ENCODE assay signal across 1 cellular context in the genomic region with DNA sequence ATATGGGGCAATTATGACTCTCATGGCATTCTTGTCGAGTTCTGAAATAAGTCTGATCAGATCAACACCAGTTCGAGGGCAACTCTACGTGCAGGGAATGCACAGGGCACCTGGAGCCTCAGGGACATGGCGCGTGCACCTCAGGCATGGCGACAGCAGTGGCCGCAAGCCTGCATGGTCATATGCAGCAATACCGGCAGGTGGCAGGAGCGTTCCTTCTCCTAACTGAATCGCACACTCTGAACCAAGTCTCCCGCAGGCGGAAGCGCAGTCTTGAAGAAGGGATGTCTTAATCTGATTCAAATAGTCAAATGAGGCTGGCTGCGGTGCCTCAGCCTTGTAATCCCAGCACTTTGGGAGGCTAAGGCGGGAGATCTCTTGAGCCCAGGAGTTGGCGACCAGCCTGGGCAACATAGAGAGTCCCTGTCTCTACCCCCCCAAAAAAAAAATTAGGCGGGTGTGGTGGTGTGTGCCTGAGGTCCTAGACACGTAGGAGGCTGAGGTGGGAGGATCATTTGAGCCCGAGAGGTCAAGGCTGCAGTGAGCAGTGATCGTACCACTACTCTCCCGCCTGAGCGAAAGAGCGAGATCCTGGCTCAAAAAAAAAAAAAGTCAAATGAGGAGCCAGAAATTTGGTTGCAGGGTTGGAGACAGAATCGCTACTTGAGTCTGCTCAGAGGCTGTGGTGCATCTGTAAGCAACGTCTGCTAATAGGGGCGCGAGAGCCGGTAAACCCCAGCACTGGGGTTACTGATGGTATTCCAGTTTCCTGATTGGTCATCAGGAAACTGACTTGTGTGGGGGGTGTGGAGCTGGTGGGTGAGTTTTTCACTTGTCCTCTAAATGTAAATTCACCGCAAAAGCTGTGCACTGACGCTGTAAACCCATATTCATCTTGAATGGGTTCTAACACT.
TF ChIP-seq lines count a peak whose summit lies in the region.

No MANE protein-coding gene starts in this region.

TF ChIP-seq in K562, 482 proteins besides CTCF, POLR2A, EP300 and RAD21 (continued from another document and continues in another):
- TF ChIP-seq, protein P1, sequence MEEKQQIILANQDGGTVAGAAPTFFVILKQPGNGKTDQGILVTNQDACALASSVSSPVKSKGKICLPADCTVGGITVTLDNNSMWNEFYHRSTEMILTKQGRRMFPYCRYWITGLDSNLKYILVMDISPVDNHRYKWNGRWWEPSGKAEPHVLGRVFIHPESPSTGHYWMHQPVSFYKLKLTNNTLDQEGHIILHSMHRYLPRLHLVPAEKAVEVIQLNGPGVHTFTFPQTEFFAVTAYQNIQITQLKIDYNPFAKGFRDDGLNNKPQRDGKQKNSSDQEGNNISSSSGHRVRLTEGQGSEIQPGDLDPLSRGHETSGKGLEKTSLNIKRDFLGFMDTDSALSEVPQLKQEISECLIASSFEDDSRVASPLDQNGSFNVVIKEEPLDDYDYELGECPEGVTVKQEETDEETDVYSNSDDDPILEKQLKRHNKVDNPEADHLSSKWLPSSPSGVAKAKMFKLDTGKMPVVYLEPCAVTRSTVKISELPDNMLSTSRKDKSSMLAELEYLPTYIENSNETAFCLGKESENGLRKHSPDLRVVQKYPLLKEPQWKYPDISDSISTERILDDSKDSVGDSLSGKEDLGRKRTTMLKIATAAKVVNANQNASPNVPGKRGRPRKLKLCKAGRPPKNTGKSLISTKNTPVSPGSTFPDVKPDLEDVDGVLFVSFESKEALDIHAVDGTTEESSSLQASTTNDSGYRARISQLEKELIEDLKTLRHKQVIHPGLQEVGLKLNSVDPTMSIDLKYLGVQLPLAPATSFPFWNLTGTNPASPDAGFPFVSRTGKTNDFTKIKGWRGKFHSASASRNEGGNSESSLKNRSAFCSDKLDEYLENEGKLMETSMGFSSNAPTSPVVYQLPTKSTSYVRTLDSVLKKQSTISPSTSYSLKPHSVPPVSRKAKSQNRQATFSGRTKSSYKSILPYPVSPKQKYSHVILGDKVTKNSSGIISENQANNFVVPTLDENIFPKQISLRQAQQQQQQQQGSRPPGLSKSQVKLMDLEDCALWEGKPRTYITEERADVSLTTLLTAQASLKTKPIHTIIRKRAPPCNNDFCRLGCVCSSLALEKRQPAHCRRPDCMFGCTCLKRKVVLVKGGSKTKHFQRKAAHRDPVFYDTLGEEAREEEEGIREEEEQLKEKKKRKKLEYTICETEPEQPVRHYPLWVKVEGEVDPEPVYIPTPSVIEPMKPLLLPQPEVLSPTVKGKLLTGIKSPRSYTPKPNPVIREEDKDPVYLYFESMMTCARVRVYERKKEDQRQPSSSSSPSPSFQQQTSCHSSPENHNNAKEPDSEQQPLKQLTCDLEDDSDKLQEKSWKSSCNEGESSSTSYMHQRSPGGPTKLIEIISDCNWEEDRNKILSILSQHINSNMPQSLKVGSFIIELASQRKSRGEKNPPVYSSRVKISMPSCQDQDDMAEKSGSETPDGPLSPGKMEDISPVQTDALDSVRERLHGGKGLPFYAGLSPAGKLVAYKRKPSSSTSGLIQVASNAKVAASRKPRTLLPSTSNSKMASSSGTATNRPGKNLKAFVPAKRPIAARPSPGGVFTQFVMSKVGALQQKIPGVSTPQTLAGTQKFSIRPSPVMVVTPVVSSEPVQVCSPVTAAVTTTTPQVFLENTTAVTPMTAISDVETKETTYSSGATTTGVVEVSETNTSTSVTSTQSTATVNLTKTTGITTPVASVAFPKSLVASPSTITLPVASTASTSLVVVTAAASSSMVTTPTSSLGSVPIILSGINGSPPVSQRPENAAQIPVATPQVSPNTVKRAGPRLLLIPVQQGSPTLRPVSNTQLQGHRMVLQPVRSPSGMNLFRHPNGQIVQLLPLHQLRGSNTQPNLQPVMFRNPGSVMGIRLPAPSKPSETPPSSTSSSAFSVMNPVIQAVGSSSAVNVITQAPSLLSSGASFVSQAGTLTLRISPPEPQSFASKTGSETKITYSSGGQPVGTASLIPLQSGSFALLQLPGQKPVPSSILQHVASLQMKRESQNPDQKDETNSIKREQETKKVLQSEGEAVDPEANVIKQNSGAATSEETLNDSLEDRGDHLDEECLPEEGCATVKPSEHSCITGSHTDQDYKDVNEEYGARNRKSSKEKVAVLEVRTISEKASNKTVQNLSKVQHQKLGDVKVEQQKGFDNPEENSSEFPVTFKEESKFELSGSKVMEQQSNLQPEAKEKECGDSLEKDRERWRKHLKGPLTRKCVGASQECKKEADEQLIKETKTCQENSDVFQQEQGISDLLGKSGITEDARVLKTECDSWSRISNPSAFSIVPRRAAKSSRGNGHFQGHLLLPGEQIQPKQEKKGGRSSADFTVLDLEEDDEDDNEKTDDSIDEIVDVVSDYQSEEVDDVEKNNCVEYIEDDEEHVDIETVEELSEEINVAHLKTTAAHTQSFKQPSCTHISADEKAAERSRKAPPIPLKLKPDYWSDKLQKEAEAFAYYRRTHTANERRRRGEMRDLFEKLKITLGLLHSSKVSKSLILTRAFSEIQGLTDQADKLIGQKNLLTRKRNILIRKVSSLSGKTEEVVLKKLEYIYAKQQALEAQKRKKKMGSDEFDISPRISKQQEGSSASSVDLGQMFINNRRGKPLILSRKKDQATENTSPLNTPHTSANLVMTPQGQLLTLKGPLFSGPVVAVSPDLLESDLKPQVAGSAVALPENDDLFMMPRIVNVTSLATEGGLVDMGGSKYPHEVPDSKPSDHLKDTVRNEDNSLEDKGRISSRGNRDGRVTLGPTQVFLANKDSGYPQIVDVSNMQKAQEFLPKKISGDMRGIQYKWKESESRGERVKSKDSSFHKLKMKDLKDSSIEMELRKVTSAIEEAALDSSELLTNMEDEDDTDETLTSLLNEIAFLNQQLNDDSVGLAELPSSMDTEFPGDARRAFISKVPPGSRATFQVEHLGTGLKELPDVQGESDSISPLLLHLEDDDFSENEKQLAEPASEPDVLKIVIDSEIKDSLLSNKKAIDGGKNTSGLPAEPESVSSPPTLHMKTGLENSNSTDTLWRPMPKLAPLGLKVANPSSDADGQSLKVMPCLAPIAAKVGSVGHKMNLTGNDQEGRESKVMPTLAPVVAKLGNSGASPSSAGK (IDR thresholded peaks at IDR 0.05), result peak; percentile 43; the same call in 1 of the 2 replicates
- TF ChIP-seq NR3C1 (CRISPR knock-in tag; IDR thresholded peaks at IDR 0.05), result no peak
- TF ChIP-seq ZNF384 (IDR thresholded peaks at IDR 0.05; ENCODE audit: low read depth, low read length), result peak; percentile 63; the same call in 1 of the 2 replicates
- no peak for TF ChIP-seq NELFE (IDR thresholded peaks at IDR 0.05; ENCODE audit: insufficient read depth, insufficient read length)
- peak; percentile 61; the same call in 1 of the 2 replicates for TF ChIP-seq JUND (IDR thresholded peaks at IDR 0.05; ENCODE audit: borderline replicate concordance, low read depth, low read length)
- peak; percentile 30; the same call in 1 of the 3 replicates for TF ChIP-seq JUND (tag; IDR thresholded peaks at IDR 0.05; ENCODE audit: borderline replicate concordance, low read depth, low read length)
- TF ChIP-seq KAT8 (IDR thresholded peaks at IDR 0.05; ENCODE audit: low read depth), result no peak
- TF ChIP-seq ZFX (CRISPR knock-in tag; IDR thresholded peaks at IDR 0.05), result no peak
- TF ChIP-seq MYC (IDR thresholded peaks at IDR 0.05; ENCODE audit: low read depth, low read length), result peak; percentile 67; the same call in 1 of the 2 replicates
- TF ChIP-seq MYC (CRISPR knock-in tag; IDR thresholded peaks at IDR 0.05; ENCODE audit: borderline replicate concordance, low read depth), result no peak
- TF ChIP-seq ZBTB49 (CRISPR knock-in tag; IDR thresholded peaks at IDR 0.05; ENCODE audit: borderline replicate concordance), result no peak
- TF ChIP-seq DACH1 (IDR thresholded peaks at IDR 0.05; ENCODE audit: partially characterized antibody), result no peak
- TF ChIP-seq ZBTB11 (CRISPR knock-in tag; IDR thresholded peaks at IDR 0.05), result no peak
- TF ChIP-seq MYNN (IDR thresholded peaks at IDR 0.05), result peak; percentile 31; the same call in 1 of the 2 replicates
- no peak for TF ChIP-seq MYNN (CRISPR knock-in tag; IDR thresholded peaks at IDR 0.05)
- no peak for TF ChIP-seq XRCC3 (IDR thresholded peaks at IDR 0.05)
- TF ChIP-seq BHLHE40 (IDR thresholded peaks at IDR 0.05; ENCODE audit: low read length), result peak; percentile 26; the same call in 1 of the 2 replicates
- no peak for TF ChIP-seq KDM2B (CRISPR knock-in tag; IDR thresholded peaks at IDR 0.05)
- TF ChIP-seq ZNF780A (CRISPR knock-in tag; IDR thresholded peaks at IDR 0.05), result no peak
- no peak for TF ChIP-seq HEY1 (CRISPR knock-in tag; IDR thresholded peaks at IDR 0.05; ENCODE audit: borderline replicate concordance)
- TF ChIP-seq ZNF764 (CRISPR knock-in tag; IDR thresholded peaks at IDR 0.05; ENCODE audit: low read depth), result no peak
- no peak for TF ChIP-seq TRIM28 (IDR thresholded peaks at IDR 0.05)
- no peak for TF ChIP-seq BRF1 (IDR thresholded peaks at IDR 0.05; ENCODE audit: borderline replicate concordance, extremely low read depth, insufficient read length)
- peak; percentile 14 for TF ChIP-seq TAF1 (IDR thresholded peaks at IDR 0.05; ENCODE audit: control insufficient read depth, extremely low read depth, insufficient read depth, low read length, severe bottlenecking)
- TF ChIP-seq SMARCA5 (IDR thresholded peaks at IDR 0.05), result no peak
- no peak for TF ChIP-seq CHD4 (IDR thresholded peaks at IDR 0.05; ENCODE audit: insufficient read depth, insufficient replicate concordance, low read depth, low read length, poor library complexity, severe bottlenecking)
- peak; percentile 99 for TF ChIP-seq ZBTB33 (CRISPR knock-in tag; IDR thresholded peaks at IDR 0.05)
- TF ChIP-seq NFRKB (IDR thresholded peaks at IDR 0.05; ENCODE audit: low read depth), result no peak
- TF ChIP-seq SLC30A9 (CRISPR knock-in tag; IDR thresholded peaks at IDR 0.05), result no peak
- no peak for TF ChIP-seq EHMT2 (IDR thresholded peaks at IDR 0.05)
